ENCODE assay signal across 11 cellular contexts in genomic region chr11:76734456-76735217, GRCh38. TPM values are rescaled to one million over a fixed set of nuclear protein-coding genes. Genes with fewer than 3 reads are reported as not detected.
A peak's percentile ranks its signal among the peaks of the same experiment; 100 is the strongest.
DNase-seq lines count a peak whose midpoint lies in the region; ATAC-seq and TF ChIP-seq lines count a peak whose summit lies in the region.
"Had no signal": no experiment of that assay in that cellular context is flagged by ENCODE, and none has a peak within 500 bp of the region (broad histone marks: within the 10 kb centered on the region; RNA-seq: fewer than 3 reads in every experiment).

No MANE protein-coding gene starts in this region.

- TF ChIP-seq CTCF in HEK293 (tag by site-specific recombination; IDR thresholded peaks at IDR 0.05) (no peak), Panc1 (IDR thresholded peaks at IDR 0.05) (no peak), mucosa of descending colon (IDR thresholded peaks at IDR 0.05) (no peak)

- no CpG with 5 or more reads among the region's 9 CpGs for WGBS in neuronal stem cell (ENCODE audit: extremely low coverage in 2 of 2, insufficient read length in 2 of 2, insufficient replicate concordance in 1 of 2), 2 donors

- no peak overlapping the region for H3K23ac ChIP-seq in neuronal stem cell (ENCODE audit: low read depth, low read length, poor library complexity)

- no TSS peak for BruUV-seq in Panc1 (replicated peaks; lab: Mats Ljungman, UMichigan)

- CTCF ChIA-PET in HEK293 (lab: Yijun Ruan, JAX) (interaction anchor here (0.5 to 5.9 kb wide), 25 partner anchors 8 to 1837 kb away, joined by 3 to 99 read pairs (median 4); no protein-coding TSS in a partner anchor), Panc1 (lab: Charles Lee) (interaction anchor here (0.5 to 3.6 kb wide), 13 partner anchors 8 to 357 kb away, joined by 3 to 49 read pairs (median 3); partner anchors contain the start of gene TSKU)
- CTCF ChIA-PET in CD4-positive, alpha-beta memory T cell (lab: Charles Lee; ENCODE audit: partially characterized antibody) = interaction anchor here (0.9 to 8.2 kb wide), 9 partner anchors 8 to 357 kb away, joined by 3 to 166 read pairs (median 7); no protein-coding TSS in a partner anchor

- H3K4me3 Mint-ChIP-seq in CD4-positive, alpha-beta memory T cell = no peak overlapping the region
- H3K4me3 Mint-ChIP-seq: CD8-positive, alpha-beta T cell had no signal

- H3K4me1 ChIP-seq in HEK293 (ENCODE audit: control insufficient read depth, insufficient read depth, low read length) = no peaks in the 10 kb centered on the region
- H3K4me1 ChIP-seq in Panc1 (ENCODE audit: control insufficient read depth, insufficient read depth, low read length) = no peaks in the 10 kb centered on the region
- peaks cover 18% of the 10 kb centered on the region; the same call in 1 of the 2 replicates for H3K4me1 ChIP-seq in iPS-20b (ENCODE audit: insufficient read depth, low read length)
- peaks cover 2 to 9% of the 10 kb centered on the region in 2 donors for H3K4me1 ChIP-seq in neuronal stem cell (ENCODE audit: control insufficient read depth in 2 of 2, insufficient read depth in 1 of 2, low read depth in 1 of 2, low read length in 2 of 2)
- no peaks in the 10 kb centered on the region for H3K4me1 ChIP-seq in CD4-positive, alpha-beta memory T cell (ENCODE audit: insufficient read depth, low read length)
- no peaks in the 10 kb centered on the region for H3K4me1 ChIP-seq in mucosa of descending colon (ENCODE audit: low read depth)

- H3K36me3 Mint-ChIP-seq in CD4-positive, alpha-beta memory T cell = no peaks in the 10 kb centered on the region
- H3K36me3 Mint-ChIP-seq: CD8-positive, alpha-beta T cell had no signal

- H3K4me3 ChIP-seq in HEK293 (ENCODE audit: low read depth, low read length) = no peak overlapping the region
- H3K4me3 ChIP-seq in Panc1 (ENCODE audit: low read depth in 2 of 2, low read length in 2 of 2) = no peak overlapping the region
- H3K4me3 ChIP-seq in iPS-20b (ENCODE audit: low read length) = no peak overlapping the region
- H3K4me3 ChIP-seq in neuronal stem cell (ENCODE audit: low read length in 2 of 2) = no peak overlapping the region
- H3K4me3 ChIP-seq in CD4-positive, alpha-beta memory T cell (ENCODE audit: low read length in 2 of 2) = no peak overlapping the region
- no peak overlapping the region for H3K4me3 ChIP-seq in mucosa of descending colon

- no peaks in the 10 kb centered on the region for H3K4me1 Mint-ChIP-seq in CD4-positive, alpha-beta memory T cell

- no peak overlapping the region for H4K8ac ChIP-seq in neuronal stem cell (ENCODE audit: low read depth, low read length)

- H3K4ac ChIP-seq in neuronal stem cell (ENCODE audit: low read length) = no peak overlapping the region

- H3K18ac ChIP-seq in neuronal stem cell (ENCODE audit: low read length) = no peak overlapping the region

- H3K27ac ChIP-seq in HEK293 (ENCODE audit: extremely low read depth, low read depth, low read length) = no peak overlapping the region
- H3K27ac ChIP-seq in Panc1 (ENCODE audit: low read length) = no peak overlapping the region
- H3K27ac ChIP-seq in iPS-20b (ENCODE audit: low read length) = no peak overlapping the region
- H3K27ac ChIP-seq in neuronal stem cell (replicated peaks; ENCODE audit: low read length) = no peak overlapping the region
- no peak overlapping the region for H3K27ac ChIP-seq in CD4-positive, alpha-beta memory T cell (ENCODE audit: low read depth, low read length)

- peaks cover 0 to 1% (median 0%) of the 10 kb centered on the region in 8 donors for H3K9me3 Mint-ChIP-seq in CD4-positive, alpha-beta memory T cell
- H3K9me3 Mint-ChIP-seq: CD8-positive, alpha-beta T cell had no signal

- H2BK5ac ChIP-seq in neuronal stem cell (ENCODE audit: low read length) = no peak overlapping the region

- peak overlapping the region; percentile 70 for H2AFZ ChIP-seq in neuronal stem cell (ENCODE audit: low read length)

- no peak overlapping the region for H3K27ac Mint-ChIP-seq in CD4-positive, alpha-beta memory T cell
- H3K27ac Mint-ChIP-seq: CD8-positive, alpha-beta T cell had no signal

- no peak overlapping the region for H2BK120ac ChIP-seq in neuronal stem cell (ENCODE audit: low read depth, low read length)

- H3K9ac ChIP-seq in iPS-20b (ENCODE audit: low read depth, low read length) (0 out of 2 replicates have a peak overlapping the region, but pooled peaks have one; percentile 11), neuronal stem cell (ENCODE audit: low read depth, low read length, poor library complexity) (no peak overlapping the region)

- no peak for DNase-seq in Panc1 (ENCODE audit: low read depth, low spot score)
- no peak for DNase-seq in neuronal stem cell (ENCODE audit: low spot score)
- DNase-seq in CD4-positive, alpha-beta memory T cell = no peak
- DNase-seq in mucosa of descending colon = no peak
- DNase-seq: DMS 273 treated with DMSO at 0.1 percent for 48 hours, SIG-M5 had no signal

- H2BK12ac ChIP-seq in neuronal stem cell (ENCODE audit: low read length) = no peak overlapping the region

- no peak overlapping the region for H3K14ac ChIP-seq in neuronal stem cell (ENCODE audit: low read length)

- no peaks in the 10 kb centered on the region for H3K9me3 ChIP-seq in HEK293 (ENCODE audit: control insufficient read depth, insufficient read depth, low read depth, low read length)
- H3K9me3 ChIP-seq in Panc1 (ENCODE audit: control insufficient read depth, insufficient read depth, low read depth, low read length) = no peaks in the 10 kb centered on the region
- H3K9me3 ChIP-seq in iPS-20b (ENCODE audit: insufficient read depth, low read depth, low read length) = no peaks in the 10 kb centered on the region
- no peaks in the 10 kb centered on the region for H3K9me3 ChIP-seq in neuronal stem cell (replicated peaks in 1 of 2; ENCODE audit: control insufficient read depth in 2 of 2, insufficient read depth in 1 of 2, low read depth in 1 of 2, low read length in 2 of 2)
- no peaks in the 10 kb centered on the region for H3K9me3 ChIP-seq in CD4-positive, alpha-beta memory T cell (ENCODE audit: control insufficient read depth in 1 of 2, low read length in 2 of 2)
- H3K9me3 ChIP-seq in mucosa of descending colon = no peaks in the 10 kb centered on the region
- H3K9me3 ChIP-seq: BE2C had no signal

- intact Hi-C loops in Panc1 (cut with micrococcal nuclease; ENCODE audit: unreplicated experiment) = loop anchor here (1.0 to 5.0 kb wide), 5 partner anchors 64 to 312 kb away; no protein-coding TSS in a partner anchor
- intact Hi-C loops in CD4-positive, alpha-beta memory T cell (cut with micrococcal nuclease) = loop anchor here (2.0 kb wide), 1 partner anchor 312 kb away; no protein-coding TSS in a partner anchor
- intact Hi-C loops in mucosa of descending colon (cut with DNase I, micrococcal nuclease) = loop anchor here (5.0 to 10.0 kb wide), 2 partner anchors 63 to 180 kb away; no protein-coding TSS in a partner anchor

- no peak overlapping the region for H2BK15ac ChIP-seq in neuronal stem cell (ENCODE audit: low read length)

- H3K79me1 ChIP-seq in neuronal stem cell (ENCODE audit: low read depth, low read length) = no peaks in the 10 kb centered on the region

- H3K36me3 ChIP-seq in HEK293 (ENCODE audit: control insufficient read depth in 2 of 2, insufficient read depth in 1 of 2, low read length in 2 of 2) (no peaks in the 10 kb centered on the region), Panc1 (ENCODE audit: control insufficient read depth, insufficient read depth, low read length) (no peaks in the 10 kb centered on the region), iPS-20b (ENCODE audit: insufficient read depth, low read depth, low read length) (no peaks in the 10 kb centered on the region), neuronal stem cell (replicated peaks in 1 of 2; ENCODE audit: control insufficient read depth in 2 of 2, insufficient read depth in 2 of 2, low read length in 2 of 2) (no peaks in the 10 kb centered on the region), mucosa of descending colon (ENCODE audit: low read depth) (no peaks in the 10 kb centered on the region)
- no peaks in the 10 kb centered on the region for H3K36me3 ChIP-seq in CD4-positive, alpha-beta memory T cell (ENCODE audit: insufficient read depth, low read length)
- H3K36me3 ChIP-seq: BE2C had no signal

- POLR2A ChIA-PET in HEK293 (lab: Yijun Ruan, JAX) = no interaction called here
- POLR2A ChIA-PET in Panc1 (lab: Charles Lee) = interaction anchor here (0.6 kb wide), 1 partner anchor 12 kb away, joined by 3 read pairs; no protein-coding TSS in a partner anchor
- POLR2A ChIA-PET in CD4-positive, alpha-beta memory T cell (lab: Charles Lee; ENCODE audit: partially characterized antibody) = no interaction called here

- peaks cover 3 to 5% of the 10 kb centered on the region in 2 donors for H3K27me3 Mint-ChIP-seq in CD4-positive, alpha-beta memory T cell

- H3K27me3 ChIP-seq in Panc1 (ENCODE audit: control insufficient read depth, insufficient read depth, low read length) (no peaks in the 10 kb centered on the region), iPS-20b (ENCODE audit: insufficient read depth, low read length) (peaks cover 9% of the 10 kb centered on the region; the same call in 1 of the 2 replicates), neuronal stem cell (ENCODE audit: control insufficient read depth in 3 of 3, insufficient read depth in 3 of 3, low read depth in 1 of 3, low read length in 3 of 3) (peaks cover 0 to 19% (median 0%) of the 10 kb centered on the region in 3 experiments)
- no peaks in the 10 kb centered on the region for H3K27me3 ChIP-seq in CD4-positive, alpha-beta memory T cell (ENCODE audit: insufficient read depth, low read length)
- H3K27me3 ChIP-seq: BE2C had no signal

- in situ Hi-C loops in Panc1 (cut with HindIII; ENCODE audit: low pct_unique_long_range_greater_than_20kb, low sequenced_read_pairs) = no loop called here

- H3K4me2 ChIP-seq in neuronal stem cell (ENCODE audit: insufficient read depth, low read length, poor library complexity, severe bottlenecking) = no peak overlapping the region

- 0 out of 2 replicates have a peak, but pooled peaks have one; percentile 5 for ATAC-seq in Panc1
- ATAC-seq in HG02610 (IDR thresholded peaks at IDR 0.05; ENCODE audit: unreplicated experiment) = no peak
- ATAC-seq in mucosa of descending colon = no peak

- no peak overlapping the region for H2AK5ac ChIP-seq in neuronal stem cell (ENCODE audit: low read depth, low read length)

- H4K91ac ChIP-seq in neuronal stem cell (ENCODE audit: low read depth, low read length, poor library complexity) = no peak overlapping the region

TF ChIP-seq in HEK293, 187 proteins besides CTCF, POLR2A, EP300 and RAD21:
- no peak for TF ChIP-seq ZNF670 (tag by site-specific recombination; IDR thresholded peaks at IDR 0.05; ENCODE audit: low read depth)
- TF ChIP-seq ZIC2 (tag by site-specific recombination; IDR thresholded peaks at IDR 0.05) = peak; percentile 88

RNA-seq across cellular contexts. Expression of gene TSKU, which starts 48.5 kb away (rescaled TPM):
- total RNA-seq in Panc1 (2021; ENCODE audit: unreplicated experiment) (31.4 TPM), mucosa of descending colon (10 to 100 TPM; 21.5 to 42.9 (median 41.8) TPM)
- polyA plus RNA-seq in Panc1 (2012; ENCODE audit: insufficient read length) = 44.7 TPM
- 12.1 TPM for polyA plus RNA-seq in neuronal stem cell (2013, experiment 1 of 2)
- 11.9 TPM for polyA plus RNA-seq in neuronal stem cell (2013, experiment 2 of 2)
- total RNA-seq in CD4-positive, alpha-beta memory T cell = not detected
- polyA plus RNA-seq in CD4-positive, alpha-beta memory T cell = under 1 TPM in 1 of 2 donors, not detected in 1; 0.13 TPM
- total RNA-seq: CD8-positive, alpha-beta T cell had no signal

Comparison
In these comparisons a context has a peak if more than half of its experiments do, and no peak if none do; other contexts are left out.
1. RNA of gene TSKU, which starts 48.5 kb away (total RNA-seq): 21.5 to 42.9 TPM in mucosa of descending colon and 31.4 TPM in Panc1 (single experiment); not detected in CD4-positive, alpha-beta memory T cell; every median in the first group is over 10 times any median in the second.